9 cellular contexts compared by ENCODE assay signal in genomic region chr16:48498761-48499600, GRCh38.
DNase-seq lines count a peak whose midpoint lies in the region; ATAC-seq and TF ChIP-seq lines count a peak whose summit lies in the region.
"Had no signal": no experiment of that assay in that cellular context is flagged by ENCODE, and none has a peak within 500 bp of the region (broad histone marks: within the 10 kb centered on the region; RNA-seq: fewer than 3 reads in every experiment).

No MANE protein-coding gene starts in this region.

- no peaks in the 10 kb centered on the region for H3K36me3 ChIP-seq in thoracic aorta

- H3K9me3 ChIP-seq in thoracic aorta, result no peaks in the 10 kb centered on the region

- no peak for TF ChIP-seq CTCF in astrocyte of the spinal cord (IDR thresholded peaks at IDR 0.05; ENCODE audit: low read depth, low read length)
- no peak for TF ChIP-seq CTCF in thoracic aorta (IDR thresholded peaks at IDR 0.05)
- TF ChIP-seq CTCF in GM20000 (IDR thresholded peaks at IDR 0.05; ENCODE audit: extremely low read depth, missing control alignments), result no peak

- peaks cover 16 to 37% of the 10 kb centered on the region in 2 donors for H3K4me1 ChIP-seq in thoracic aorta (ENCODE audit: control insufficient read depth in 1 of 2, low read depth in 2 of 2)

- peak overlapping the region; percentile 40 to 45 for H3K27ac ChIP-seq in thoracic aorta

- in situ Hi-C loops in astrocyte of the spinal cord (cut with HindIII; ENCODE audit: low sequenced_read_pairs), result no loop called here

- no peak overlapping the region for H3K4me3 ChIP-seq in astrocyte of the spinal cord (ENCODE audit: low read depth, low read length)
- no peak overlapping the region for H3K4me3 ChIP-seq in thoracic aorta

- H3K27me3 ChIP-seq in thoracic aorta (replicated peaks; ENCODE audit: insufficient read depth), result no peaks in the 10 kb centered on the region

- DNase-seq in M059J (ENCODE audit: low read depth), result peak; percentile 30
- peak; percentile 50 for DNase-seq in astrocyte of the spinal cord (ENCODE audit: low read depth, low spot score)
- peak; percentile 92 for DNase-seq in iris pigment epithelial cell (ENCODE audit: low read depth)
- no peak for DNase-seq in thoracic aorta (ENCODE audit: low spot score)
- DNase-seq in GM20000 (ENCODE audit: low spot score), result no peak
- no peak for DNase-seq in germinal center (ENCODE audit: low spot score)
- DNase-seq: T-helper 9 cell had no signal

- no peak for ATAC-seq in thoracic aorta (ENCODE audit: insufficient number of reproducible peaks, low FRiP score, low read depth)
- ATAC-seq in GM21786 (IDR thresholded peaks at IDR 0.05; ENCODE audit: unreplicated experiment), result no peak
- ATAC-seq in HG03095 (IDR thresholded peaks at IDR 0.05; ENCODE audit: unreplicated experiment), result no peak

Comparison
In these comparisons a context has a peak if more than half of its experiments do, and no peak if none do; other contexts are left out.
1. DNase-seq: peak in M059J (single experiment), astrocyte of the spinal cord (single experiment) and iris pigment epithelial cell (single experiment); none in thoracic aorta (single experiment), GM20000 (single experiment) and germinal center (single experiment).